In the genomic region with DNA sequence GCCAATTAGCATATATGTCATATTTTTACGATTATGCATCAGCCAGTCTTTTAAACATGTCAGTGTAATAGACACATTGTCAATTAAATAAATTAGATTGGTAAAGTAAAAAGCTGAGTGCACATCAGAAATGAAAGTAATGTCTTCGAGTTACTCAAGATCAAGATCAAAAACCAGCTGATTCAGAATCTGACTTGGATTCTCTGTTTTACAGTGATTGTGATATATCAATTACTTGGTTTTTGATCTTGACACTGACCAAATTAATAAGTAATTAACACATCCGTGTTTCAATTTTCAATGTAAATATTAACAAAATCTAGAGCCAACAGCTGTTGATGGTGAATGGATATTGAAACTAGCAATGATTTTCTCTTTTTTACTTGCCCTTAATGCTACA, we compare ENCODE assay signal across 1 cellular context.
TF ChIP-seq lines count a peak whose summit lies in the region.

No MANE protein-coding gene starts in this region.

TF ChIP-seq in IMR-90, 13 proteins besides CTCF, POLR2A, EP300 and RAD21 (continued from another document):
- TF ChIP-seq, protein P1, sequence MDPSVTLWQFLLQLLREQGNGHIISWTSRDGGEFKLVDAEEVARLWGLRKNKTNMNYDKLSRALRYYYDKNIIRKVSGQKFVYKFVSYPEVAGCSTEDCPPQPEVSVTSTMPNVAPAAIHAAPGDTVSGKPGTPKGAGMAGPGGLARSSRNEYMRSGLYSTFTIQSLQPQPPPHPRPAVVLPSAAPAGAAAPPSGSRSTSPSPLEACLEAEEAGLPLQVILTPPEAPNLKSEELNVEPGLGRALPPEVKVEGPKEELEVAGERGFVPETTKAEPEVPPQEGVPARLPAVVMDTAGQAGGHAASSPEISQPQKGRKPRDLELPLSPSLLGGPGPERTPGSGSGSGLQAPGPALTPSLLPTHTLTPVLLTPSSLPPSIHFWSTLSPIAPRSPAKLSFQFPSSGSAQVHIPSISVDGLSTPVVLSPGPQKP (IDR thresholded peaks at IDR 0.05; ENCODE audit: borderline replicate concordance, low read depth, low read length), result no peak
- TF ChIP-seq NFE2L2 (IDR thresholded peaks at IDR 0.05; ENCODE audit: low read depth, low read length) (no peak), MXI1 (IDR thresholded peaks at IDR 0.05; ENCODE audit: borderline replicate concordance, low read depth, low read length) (no peak), MAZ (IDR thresholded peaks at IDR 0.05; ENCODE audit: borderline replicate concordance, low read depth, low read length) (no peak), RFX5 (IDR thresholded peaks at IDR 0.05; ENCODE audit: low read depth, low read length) (no peak), BHLHE40 (IDR thresholded peaks at IDR 0.05; ENCODE audit: low read depth, low read length) (no peak), RCOR1 (IDR thresholded peaks at IDR 0.05; ENCODE audit: insufficient replicate concordance, low read length) (no peak), CEBPB (IDR thresholded peaks at IDR 0.05; ENCODE audit: low read depth, low read length) (no peak), MAFK (IDR thresholded peaks at IDR 0.05; ENCODE audit: low read depth, low read length) (no peak), SMC3 (IDR thresholded peaks at IDR 0.05; ENCODE audit: low read depth, low read length) (no peak), CHD1 (IDR thresholded peaks at IDR 0.05; ENCODE audit: low read depth, low read length) (no peak)
- TF ChIP-seq, protein P2, sequence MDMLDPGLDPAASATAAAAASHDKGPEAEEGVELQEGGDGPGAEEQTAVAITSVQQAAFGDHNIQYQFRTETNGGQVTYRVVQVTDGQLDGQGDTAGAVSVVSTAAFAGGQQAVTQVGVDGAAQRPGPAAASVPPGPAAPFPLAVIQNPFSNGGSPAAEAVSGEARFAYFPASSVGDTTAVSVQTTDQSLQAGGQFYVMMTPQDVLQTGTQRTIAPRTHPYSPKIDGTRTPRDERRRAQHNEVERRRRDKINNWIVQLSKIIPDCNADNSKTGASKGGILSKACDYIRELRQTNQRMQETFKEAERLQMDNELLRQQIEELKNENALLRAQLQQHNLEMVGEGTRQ (IDR thresholded peaks at IDR 0.05; ENCODE audit: low read depth, low read length), result no peak
